Comparison of ENCODE assay signal across 1 cellular context in genomic region chr1:246797157-246797556, GRCh38.
TF ChIP-seq lines count a peak whose summit lies in the region.

No MANE protein-coding gene starts in this region.

TF ChIP-seq in K562, 482 proteins besides CTCF, POLR2A, EP300 and RAD21 (continued from another document):
- TF ChIP-seq FOXA1 (IDR thresholded peaks at IDR 0.05; ENCODE audit: borderline replicate concordance) = no peak
